ENCODE assay signal across 8 cellular contexts in genomic region chr5:181222630-181223040, GRCh38. TPM values are rescaled to one million over a fixed set of nuclear protein-coding genes. Genes with fewer than 3 reads are reported as not detected.
DNase-seq lines count a peak whose midpoint lies in the region; ATAC-seq and TF ChIP-seq lines count a peak whose summit lies in the region.

No MANE protein-coding gene starts in this region.

- no peaks in the 10 kb centered on the region for H3K36me3 ChIP-seq in SK-N-MC (ENCODE audit: insufficient read depth, low read length)

- no peaks in the 10 kb centered on the region for H3K9me3 ChIP-seq in SK-N-MC (ENCODE audit: low read depth, low read length)

- no peak for DNase-seq in SK-N-MC (ENCODE audit: low read depth, low spot score)
- DNase-seq in fibroblast of pulmonary artery (ENCODE audit: low read depth) = no peak
- peak; percentile 30 for DNase-seq in renal cortical epithelial cell (ENCODE audit: low read depth)
- DNase-seq in GM10266 (ENCODE audit: extremely low spot score) = no peak
- no peak for DNase-seq in NCI-H1092 treated with DMSO at 0.1 percent for 48 hours (lab: John Stamatoyannopoulos, UW)
- DNase-seq in MV-4-11 (lab: John Stamatoyannopoulos, UW) = no peak
- no peak for DNase-seq in AML-193 (lab: John Stamatoyannopoulos, UW)

- TF ChIP-seq CTCF in fibroblast of pulmonary artery (IDR thresholded peaks at IDR 0.05; ENCODE audit: low read length, missing control alignments) (no peak), GM10266 (IDR thresholded peaks at IDR 0.05; ENCODE audit: control insufficient read depth, insufficient read depth, low read depth, missing control alignments) (no peak)

- H3K9ac ChIP-seq in SK-N-MC (ENCODE audit: insufficient read length) = peak overlapping the region; percentile 96

- peak; percentile 2 for ATAC-seq in GM21526 (IDR thresholded peaks at IDR 0.05; ENCODE audit: low FRiP score, unreplicated experiment)

- peak overlapping the region; percentile 93 for H3K27ac ChIP-seq in SK-N-MC

- H3K4me3 ChIP-seq in SK-N-MC (peak overlapping the region; percentile 96), fibroblast of pulmonary artery (replicated peaks; ENCODE audit: low read depth, low read length) (peak overlapping the region; percentile 89)

RNA-seq across cellular contexts. Expression of gene TRIM41, which starts 0.4 kb away (rescaled TPM):
- total RNA-seq in renal cortical epithelial cell = 12.8 and 13.7 TPM in 2 replicates

RNA-seq across cellular contexts. Expression of gene TRIM7, which starts 17.6 kb away (rescaled TPM):
- 2.8 and 12.7 TPM in 2 replicates for total RNA-seq in renal cortical epithelial cell

RNA-seq across cellular contexts. Expression of gene RACK1, which starts 21.1 kb away (rescaled TPM):
- total RNA-seq in renal cortical epithelial cell = 2,704 and 4,405 TPM in 2 replicates

RNA-seq across cellular contexts. Expression of gene TRIM52, which starts 38.3 kb away (rescaled TPM):
- total RNA-seq in renal cortical epithelial cell = 1.9 and 13.6 TPM in 2 replicates
